In the genomic region with DNA sequence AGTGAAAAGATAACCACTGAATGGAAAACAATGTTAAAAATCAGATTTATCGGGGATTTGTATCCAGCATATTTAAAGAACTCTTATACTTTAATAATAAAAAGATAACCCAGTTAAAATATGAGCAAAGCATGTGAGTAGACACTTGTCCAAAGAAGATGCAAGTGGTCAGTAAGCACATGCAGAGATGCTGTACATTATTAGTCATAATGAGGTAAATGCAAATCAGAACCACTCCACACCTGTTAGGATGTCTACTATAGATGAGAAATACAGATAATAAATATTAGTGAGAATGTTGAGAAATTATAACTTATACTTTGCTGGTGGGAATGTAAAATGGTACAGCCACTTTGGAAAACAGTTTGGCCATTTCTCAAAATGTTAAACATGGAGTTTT, we compare ENCODE assay signal across 28 cellular contexts.
"Had no signal": no experiment of that assay in that cellular context is flagged by ENCODE, and none has a peak within 500 bp of the region (broad histone marks: within the 10 kb centered on the region; RNA-seq: fewer than 3 reads in every experiment).

No MANE protein-coding gene starts in this region.

- H3K4me3 Mint-ChIP-seq: mesothelial cell of epicardium; naive B cell; nephron; neural progenitor cell; stimulated activated naive CD8-positive, alpha-beta T cell treated with anti-CD3 and anti-CD28 coated beads, Interleukin-15, amount 100 ng/mL, for 72 hours had no signal

- H3K4me1 ChIP-seq: neural progenitor cell, prostate gland, right atrium auricular region, suprapubic skin, upper lobe of right lung, uterus had no signal

- H3K27ac Mint-ChIP-seq: mesothelial cell of epicardium, naive B cell, nephron, neural progenitor cell had no signal

- H3K36me3 ChIP-seq: neural progenitor cell, prostate gland, right atrium auricular region, suprapubic skin, transverse colon, upper lobe of right lung, uterus had no signal

- H3K9me3 Mint-ChIP-seq: naive B cell; stimulated activated naive CD8-positive, alpha-beta T cell treated with anti-CD3 and anti-CD28 coated beads, Interleukin-15, amount 100 ng/mL, for 72 hours had no signal

- H3K4me1 Mint-ChIP-seq: nephron, neural progenitor cell had no signal

- H3K9me3 ChIP-seq: mucosa of descending colon, prostate gland, right atrium auricular region, suprapubic skin, transverse colon, upper lobe of right lung, uterus had no signal

- H3K27me3 Mint-ChIP-seq: naive B cell; stimulated activated naive CD8-positive, alpha-beta T cell treated with anti-CD3 and anti-CD28 coated beads, Interleukin-15, amount 100 ng/mL, for 72 hours had no signal

- H3K27ac ChIP-seq: coronary artery, neural progenitor cell, parathyroid adenoma, prostate gland, right atrium auricular region, suprapubic skin, transverse colon, upper lobe of right lung, uterus had no signal

- H3K9ac ChIP-seq: neural progenitor cell, parathyroid adenoma had no signal

- ATAC-seq: left lobe of liver; mucosa of descending colon; sciatic nerve; stimulated activated naive CD8-positive, alpha-beta T cell treated with anti-CD3 and anti-CD28 coated beads, Interleukin-15, amount 100 ng/mL, for 72 hours; upper lobe of right lung had no signal

- H3K4me3 ChIP-seq: coronary artery, lung, mucosa of descending colon, neural progenitor cell, prostate gland, right atrium auricular region, smooth muscle cell, suprapubic skin, transverse colon, upper lobe of right lung, uterus had no signal

- H3K36me3 Mint-ChIP-seq: naive B cell had no signal

- H3K27me3 ChIP-seq: neural progenitor cell, right atrium auricular region, suprapubic skin, transverse colon, upper lobe of right lung, uterus had no signal

- DNase-seq: dermis blood vessel endothelial cell; effector memory CD4-positive, alpha-beta T cell; hypothalamus; kidney; mesenchymal stem cell; mucosa of descending colon; naive B cell; stimulated activated CD4-positive, alpha-beta T cell treated with anti-CD3 and anti-CD28 coated beads, Interleukin-12 subunit alpha, Interleukin-12 subunit beta, amount 100 ng/mL, for 4 hours; stimulated activated CD4-positive, alpha-beta T cell treated with anti-CD3 and anti-CD28 coated beads, Interleukin-1b, Interleukin-23, amount 100 ng/mL, for 48 hours; stimulated activated CD4-positive, alpha-beta T cell treated with anti-CD3 and anti-CD28 coated beads, Interleukin-4, amount 100 ng/mL, for 1 hour; stimulated activated CD8-positive, alpha-beta memory T cell treated with anti-CD3 and anti-CD28 coated beads, Interleukin-4, amount 100 ng/mL, for 48 hours; stimulated activated naive CD4-positive, alpha-beta T cell; stimulated activated naive CD8-positive, alpha-beta T cell treated with anti-CD3 and anti-CD28 coated beads, Interleukin-15, amount 100 ng/mL, for 72 hours; transverse colon; upper lobe of right lung; uterus had no signal
